Comparison of ENCODE assay signal across 13 cellular contexts in genomic region chr7:144830024-144830785, GRCh38. TPM values are rescaled to one million over a fixed set of nuclear protein-coding genes. Genes with fewer than 3 reads are reported as not detected.
DNase-seq lines count a peak whose midpoint lies in the region; ATAC-seq, FAIRE-seq and TF ChIP-seq lines count a peak whose summit lies in the region.
"Had no signal": no experiment of that assay in that cellular context is flagged by ENCODE, and none has a peak within 500 bp of the region (broad histone marks: within the 10 kb centered on the region; RNA-seq: fewer than 3 reads in every experiment).

No MANE protein-coding gene starts in this region.

- H3K27me3 ChIP-seq in GM12878 (replicated peaks in 1 of 2; ENCODE audit: control insufficient read depth in 2 of 2, insufficient read depth in 2 of 2, low read length in 1 of 2) = no peaks in the 10 kb centered on the region
- no peaks in the 10 kb centered on the region for H3K27me3 ChIP-seq in small intestine (ENCODE audit: control insufficient read depth in 2 of 2, insufficient read depth in 2 of 2, low read length in 2 of 2)
- no peaks in the 10 kb centered on the region for H3K27me3 ChIP-seq in smooth muscle cell (ENCODE audit: low read depth)
- H3K27me3 ChIP-seq: SJSA1, spleen, testis had no signal

- H3K36me3 ChIP-seq in GM12878 (ENCODE audit: control insufficient read depth in 2 of 2, insufficient read depth in 2 of 2, low read length in 1 of 2) (no peaks in the 10 kb centered on the region), small intestine (ENCODE audit: control insufficient read depth in 2 of 2, insufficient read depth in 2 of 2, low read length in 2 of 2) (no peaks in the 10 kb centered on the region), smooth muscle cell (ENCODE audit: low read depth) (no peaks in the 10 kb centered on the region)
- H3K36me3 ChIP-seq: SJSA1, spleen had no signal

- peak; percentile 42 for DNase-seq in activated CD4-positive, alpha-beta memory T cell treated with anti-CD3 and anti-CD28 coated beads for 36 hours
- no peak for DNase-seq in activated CD4-positive, alpha-beta memory T cell treated with anti-CD3 and anti-CD28 coated beads, Interleukin-2, amount 10 ng/mL, durations not matched to agents 7 days and 5 days
- DNase-seq in HT1080 (ENCODE audit: low read depth) = peak; percentile 48
- no peak for DNase-seq in GM12878 (ENCODE audit: low read depth, low spot score)
- DNase-seq in small intestine = peak; percentile 97
- DNase-seq in smooth muscle cell (lab: John Stamatoyannopoulos, UW; ENCODE audit: unreplicated experiment) = no peak
- DNase-seq in SW480 (ENCODE audit: low spot score) = no peak
- DNase-seq: MM.1S, spleen, testis had no signal

- H3K4me3 ChIP-seq in GM12878 (no peak overlapping the region), small intestine (ENCODE audit: low read depth in 1 of 2, low read length in 2 of 2) (no peak overlapping the region), smooth muscle cell (no peak overlapping the region)
- H3K4me3 ChIP-seq: SJSA1, spleen, testis had no signal

- peaks cover 2% of the 10 kb centered on the region; the same call in 1 of the 2 replicates for H3K79me2 ChIP-seq in GM12878 (ENCODE audit: control insufficient read depth, insufficient read depth, low read length)
- no peaks in the 10 kb centered on the region for H3K79me2 ChIP-seq in smooth muscle cell (ENCODE audit: low read depth)

- H3K4me1 ChIP-seq in GM12878 (ENCODE audit: control insufficient read depth, insufficient read depth, low read length) (peaks cover 7% of the 10 kb centered on the region; the same call in 1 of the 2 replicates), small intestine (ENCODE audit: control insufficient read depth in 2 of 2, insufficient read depth in 1 of 2, low read depth in 1 of 2, low read length in 1 of 2) (peaks cover 0 to 4% of the 10 kb centered on the region in 2 donors), smooth muscle cell (ENCODE audit: low read depth) (peaks cover 21% of the 10 kb centered on the region)

- H3K4me1 Mint-ChIP-seq in activated CD4-positive, alpha-beta memory T cell treated with anti-CD3 and anti-CD28 coated beads for 36 hours (ENCODE audit: low read depth) = peaks cover 63% of the 10 kb centered on the region
- H3K4me1 Mint-ChIP-seq in activated CD4-positive, alpha-beta memory T cell treated with anti-CD3 and anti-CD28 coated beads, Interleukin-2, amount 10 ng/mL, durations not matched to agents 7 days and 5 days = peaks cover 36% of the 10 kb centered on the region

- no peak overlapping the region for H3K4me3 Mint-ChIP-seq in activated CD4-positive, alpha-beta memory T cell treated with anti-CD3 and anti-CD28 coated beads for 36 hours
- no peak overlapping the region for H3K4me3 Mint-ChIP-seq in activated CD4-positive, alpha-beta memory T cell treated with anti-CD3 and anti-CD28 coated beads, Interleukin-2, amount 10 ng/mL, durations not matched to agents 7 days and 5 days

- H2AFZ ChIP-seq in GM12878 (ENCODE audit: control insufficient read depth, low read depth, low read length) (no peak overlapping the region), smooth muscle cell (ENCODE audit: low read depth) (no peak overlapping the region)

- FAIRE-seq in GM12878 (lab: Jason Lieb, UNC) (no peak), small intestine (lab: Jason Lieb, UNC) (peak; percentile 96)
- FAIRE-seq: keratinocyte had no signal

- ATAC-seq in GM12878 (peak; percentile 23), GM21360 (IDR thresholded peaks at IDR 0.05; ENCODE audit: unreplicated experiment) (no peak)

- H3K4me2 ChIP-seq in GM12878 (ENCODE audit: control insufficient read depth, insufficient read depth) (no peak overlapping the region), smooth muscle cell (no peak overlapping the region)

- no peak for TF ChIP-seq RAD21 in GM12878 (IDR thresholded peaks at IDR 0.05; ENCODE audit: insufficient read depth, low read depth, low read length)

- peaks cover 8% of the 10 kb centered on the region for H3K36me3 Mint-ChIP-seq in activated CD4-positive, alpha-beta memory T cell treated with anti-CD3 and anti-CD28 coated beads for 36 hours
- peaks cover 17% of the 10 kb centered on the region for H3K36me3 Mint-ChIP-seq in activated CD4-positive, alpha-beta memory T cell treated with anti-CD3 and anti-CD28 coated beads, Interleukin-2, amount 10 ng/mL, durations not matched to agents 7 days and 5 days (ENCODE audit: low read depth)

- H4K20me1 ChIP-seq in GM12878 (ENCODE audit: control insufficient read depth, insufficient read depth) (no peaks in the 10 kb centered on the region), smooth muscle cell (ENCODE audit: low read depth) (no peaks in the 10 kb centered on the region)

- in situ Hi-C loops in GM12878 (cut with MboI) = no loop called here

- no peaks in the 10 kb centered on the region for H3F3A ChIP-seq in smooth muscle cell (ENCODE audit: low read depth)

- SMC1A ChIA-PET in GM12878 (lab: Charles Lee; ENCODE audit: uncharacterized antibody, unreplicated experiment) = no interaction called here

- no peak for TF ChIP-seq EP300 in GM12878 (IDR thresholded peaks at IDR 0.05; ENCODE audit: borderline replicate concordance in 1 of 2, control insufficient read depth in 1 of 2, low read depth in 2 of 2, low read length in 2 of 2)

- H3K9me3 ChIP-seq in GM12878 (replicated peaks; ENCODE audit: control insufficient read depth, insufficient read depth, low read length) (peaks cover 2% of the 10 kb centered on the region; the same call in 2 of the 3 replicates), small intestine (ENCODE audit: control insufficient read depth, low read depth) (peaks cover 2% of the 10 kb centered on the region), smooth muscle cell (replicated peaks; ENCODE audit: low read depth) (no peaks in the 10 kb centered on the region)
- H3K9me3 ChIP-seq: SJSA1, spleen, testis had no signal

- no TSS peak for BruUV-seq in GM12878 (replicated peaks; lab: Mats Ljungman, UMichigan)

- WGBS in GM12878 (ENCODE audit: insufficient coverage, insufficient replicate concordance, low lambda C conversion rate, missing lambda C conversion rate) = 40% methylated on average over 2 of the region's 2 CpGs
- 43 to 60% (median 49%) methylated on average over 2 of the region's 2 CpGs for WGBS in small intestine, 3 donors
- WGBS in smooth muscle cell (ENCODE audit: low lambda C conversion rate) = 79% methylated on average over 2 of the region's 2 CpGs

- H3K27ac ChIP-seq in GM12878 (ENCODE audit: control insufficient read depth, insufficient read depth) = no peak overlapping the region
- no peak overlapping the region for H3K27ac ChIP-seq in small intestine (ENCODE audit: low read depth in 1 of 2, low read length in 1 of 2)
- H3K27ac ChIP-seq in smooth muscle cell (ENCODE audit: low read depth) = no peak overlapping the region
- H3K27ac ChIP-seq: SJSA1, spleen, testis had no signal

- CTCF ChIA-PET in activated CD4-positive, alpha-beta memory T cell treated with anti-CD3 and anti-CD28 coated beads for 36 hours (lab: Charles Lee) = no interaction called here
- CTCF ChIA-PET in activated CD4-positive, alpha-beta memory T cell treated with anti-CD3 and anti-CD28 coated beads, Interleukin-2, amount 10 ng/mL, durations not matched to agents 7 days and 5 days (lab: Charles Lee) = no interaction called here
- CTCF ChIA-PET in GM12878 (lab: Yijun Ruan, JAX) = no interaction called here

- intact Hi-C loops in activated CD4-positive, alpha-beta memory T cell treated with anti-CD3 and anti-CD28 coated beads for 36 hours (cut with micrococcal nuclease) = no loop called here
- intact Hi-C loops in GM12878 (cut with micrococcal nuclease; ENCODE audit: unreplicated experiment) = no loop called here

- no peaks in the 10 kb centered on the region for H3K27me3 Mint-ChIP-seq in activated CD4-positive, alpha-beta memory T cell treated with anti-CD3 and anti-CD28 coated beads for 36 hours
- H3K27me3 Mint-ChIP-seq in activated CD4-positive, alpha-beta memory T cell treated with anti-CD3 and anti-CD28 coated beads, Interleukin-2, amount 10 ng/mL, durations not matched to agents 7 days and 5 days = no peaks in the 10 kb centered on the region

- POLR2A ChIA-PET in activated CD4-positive, alpha-beta memory T cell treated with anti-CD3 and anti-CD28 coated beads for 36 hours (lab: Charles Lee) = interaction anchor here (0.6 kb wide), 1 partner anchor 42 kb away, joined by 3 read pairs; no protein-coding TSS in a partner anchor
- POLR2A ChIA-PET in activated CD4-positive, alpha-beta memory T cell treated with anti-CD3 and anti-CD28 coated beads, Interleukin-2, amount 10 ng/mL, durations not matched to agents 7 days and 5 days (lab: Charles Lee) = interaction anchor here (2.0 kb wide), 1 partner anchor 9 kb away, joined by 6 read pairs; no protein-coding TSS in a partner anchor
- POLR2A ChIA-PET in GM12878 (lab: Charles Lee) = no interaction called here

- H3K9ac ChIP-seq in GM12878 (ENCODE audit: control insufficient read depth, insufficient read depth, low read length) (no peak overlapping the region), smooth muscle cell (ENCODE audit: low read depth) (no peak overlapping the region)

- H3K9me3 Mint-ChIP-seq in activated CD4-positive, alpha-beta memory T cell treated with anti-CD3 and anti-CD28 coated beads for 36 hours = no peaks in the 10 kb centered on the region
- no peaks in the 10 kb centered on the region for H3K9me3 Mint-ChIP-seq in activated CD4-positive, alpha-beta memory T cell treated with anti-CD3 and anti-CD28 coated beads, Interleukin-2, amount 10 ng/mL, durations not matched to agents 7 days and 5 days

- RAD21 ChIA-PET in GM12878 (lab: Charles Lee; ENCODE audit: unreplicated experiment) = no interaction called here

- TF ChIP-seq POLR2A in GM12878 (IDR thresholded peaks at IDR 0.05; ENCODE audit: low read depth, low read length) = no peak

- peak overlapping the region; percentile 76 for H3K27ac Mint-ChIP-seq in activated CD4-positive, alpha-beta memory T cell treated with anti-CD3 and anti-CD28 coated beads for 36 hours
- H3K27ac Mint-ChIP-seq in activated CD4-positive, alpha-beta memory T cell treated with anti-CD3 and anti-CD28 coated beads, Interleukin-2, amount 10 ng/mL, durations not matched to agents 7 days and 5 days = no peak overlapping the region

- TF ChIP-seq CTCF in GM12878 (IDR thresholded peaks at IDR 0.05 in 2 of 3, conservative IDR thresholded peaks at IDR 0.05 in 1 of 3; ENCODE audit: control insufficient read depth in 2 of 3, extremely low read depth in 1 of 3, insufficient read depth in 1 of 3, low read depth in 3 of 3, low read length in 3 of 3) = no peak
- TF ChIP-seq CTCF in smooth muscle cell (IDR thresholded peaks at IDR 0.05; ENCODE audit: borderline replicate concordance, insufficient read depth, poor library complexity, severe bottlenecking) = no peak

RNA-seq across cellular contexts. Expression of gene TPK1, which starts 5.6 kb away (rescaled TPM):
- total RNA-seq in activated CD4-positive, alpha-beta memory T cell treated with anti-CD3 and anti-CD28 coated beads for 36 hours = 10 to 100 TPM; 19.1 to 26.0 TPM
- total RNA-seq in activated CD4-positive, alpha-beta memory T cell treated with anti-CD3 and anti-CD28 coated beads, Interleukin-2, amount 10 ng/mL, durations not matched to agents 7 days and 5 days = 10 to 100 TPM; 16.7 to 18.5 TPM
- total RNA-seq in HT1080 (2014; rRNA removed; shearing (Covaris generic)) = 5.9 and 9.0 TPM in 2 replicates
- polyA plus RNA-seq in HT1080 (2015; cell fraction: cytosol; rRNA removed) = 5.3 and 5.8 TPM in 2 replicates
- polyA plus RNA-seq in HT1080 (2015; cell fraction: nucleus; rRNA removed) = 4.3 and 4.9 TPM in 2 replicates
- 38.9 and 39.7 TPM in 2 replicates for total RNA-seq in GM12878 (2013; cell fraction: nucleolus; rRNA removed)
- total RNA-seq in GM12878 (2014; rRNA removed) = 7.8 and 8.2 TPM in 2 replicates
- total RNA-seq in GM12878 (2014; rRNA removed; fragmentation: Illumina TruSeq; extraction: Trizol) = 7.3 and 10.6 TPM in 2 replicates
- 5.6 and 7.7 TPM in 2 replicates for total RNA-seq in GM12878 (2021)
- 15.2 TPM for polyA plus RNA-seq in GM12878 (2011; ENCODE audit: low read depth)
- 13.6 and 13.8 TPM in 2 replicates for polyA plus RNA-seq in GM12878 (2011; rRNA removed)
- 8.6 and 10.7 TPM in 2 replicates for polyA plus RNA-seq in GM12878 (2011; cell fraction: cytosol; rRNA removed)
- polyA plus RNA-seq in GM12878 (2011; cell fraction: nucleus; rRNA removed) = 6.9 and 12.2 TPM in 2 replicates
- 6.7 and 8.0 TPM in 2 replicates for polyA plus RNA-seq in GM12878 (2012)
- 7.1 and 7.4 TPM in 2 replicates for polyA plus RNA-seq in GM12878 (2014; fragmentation: Illumina TruSeq; extraction: Trizol)
- polyA plus RNA-seq in GM12878 (2014; fragmentation: Nextera tagmentation; extraction: Ambion mirVana) = 10 to 100 TPM in 1 of 2 experiments, 1 to 10 TPM in 1; 8.0 to 11.3 TPM
- polyA plus RNA-seq in GM12878 (2014; rRNA removed) = 5.6 and 7.8 TPM in 2 replicates
- 10 to 100 TPM; 14.2 to 19.0 TPM for polyA plus RNA-seq in GM12878 (2016; fragmentation: Nextera tagmentation; extraction: Ambion mirVana)
- 34.8 and 44.3 TPM in 2 replicates for polyA minus RNA-seq in GM12878 (2011; rRNA and poly(A)+ RNA removed)
- 6.1 and 6.4 TPM in 2 replicates for polyA minus RNA-seq in GM12878 (2011; cell fraction: cytosol; rRNA and poly(A)+ RNA removed)
- 32.3 and 49.6 TPM in 2 replicates for polyA minus RNA-seq in GM12878 (2011; cell fraction: nucleus; rRNA and poly(A)+ RNA removed)
- 10 to 100 TPM; 10.9 to 21.9 (median 19.7) TPM for polyA plus RNA-seq in small intestine
- total RNA-seq in smooth muscle cell = 1.9 and 2.8 TPM in 2 replicates
- polyA plus RNA-seq in smooth muscle cell = 1.2 and 3.1 TPM in 2 replicates

Comparison
In these comparisons a context has a peak if more than half of its experiments do, and no peak if none do; other contexts are left out.
1. DNase-seq: peak in activated CD4-positive, alpha-beta memory T cell treated with anti-CD3 and anti-CD28 coated beads for 36 hours (single experiment), HT1080 (single experiment) and small intestine (single experiment); none in activated CD4-positive, alpha-beta memory T cell treated with anti-CD3 and anti-CD28 coated beads, Interleukin-2, amount 10 ng/mL, durations not matched to agents 7 days and 5 days (single experiment), GM12878 (single experiment), smooth muscle cell (single experiment) and SW480 (single experiment).